ENCODE assay signal across 8 cellular contexts in the genomic region with DNA sequence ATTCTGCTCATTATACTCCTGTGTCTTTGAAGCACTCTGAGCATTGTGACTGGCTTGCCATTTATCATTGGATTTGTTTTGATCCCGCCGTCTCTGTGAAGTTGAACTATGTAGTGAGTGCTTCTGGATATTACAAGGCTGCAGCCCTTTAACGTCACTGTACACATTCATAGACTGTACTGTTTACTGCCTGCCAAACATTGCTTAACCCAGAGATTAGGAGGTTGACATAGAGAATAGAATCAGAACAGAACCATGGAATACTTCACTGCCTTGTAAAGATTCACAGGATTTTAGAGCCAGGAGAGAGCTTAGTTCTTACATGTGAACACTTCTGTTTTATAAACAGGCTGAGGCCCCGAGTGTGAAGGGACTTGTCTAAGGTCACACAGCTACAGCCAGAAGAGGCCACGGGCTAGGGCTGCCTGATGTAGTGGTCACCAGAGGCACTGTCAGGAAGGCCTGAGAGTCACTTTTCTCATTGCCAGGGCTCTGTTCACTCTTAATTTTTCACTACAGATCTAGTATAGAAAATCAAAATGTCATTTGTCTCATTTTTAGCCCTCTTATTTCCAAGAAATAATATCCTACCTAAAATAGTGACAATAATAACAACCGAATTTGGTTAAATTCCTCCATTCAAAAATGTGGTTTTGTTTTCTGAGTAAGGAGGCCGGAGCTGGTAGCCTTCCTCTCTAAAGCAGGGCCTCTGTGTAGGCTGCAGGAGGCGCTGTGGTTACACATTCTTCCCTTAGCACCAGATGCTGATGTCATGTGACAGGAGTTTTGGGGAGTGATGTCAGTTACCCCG.
DNase-seq lines count a peak whose midpoint lies in the region; ATAC-seq and TF ChIP-seq lines count a peak whose summit lies in the region.

No MANE protein-coding gene starts in this region.

- no peaks in the 10 kb centered on the region for H3K9me3 Mint-ChIP-seq in CD4-positive, alpha-beta memory T cell
- no peaks in the 10 kb centered on the region for H3K9me3 Mint-ChIP-seq in neural progenitor cell

- intact Hi-C loops in CD4-positive, alpha-beta memory T cell (cut with micrococcal nuclease), result loop anchor here (1.0 kb wide), 1 partner anchor 54 kb away; no protein-coding TSS in a partner anchor
- intact Hi-C loops in aorta (cut with DNase I), result loop anchor here in 1 of 2 donors (10.0 kb wide), 1 partner anchor 136 kb away; a partner anchor contains a TSS

- no peaks in the 10 kb centered on the region for H3K4me1 ChIP-seq in CD4-positive, alpha-beta memory T cell (ENCODE audit: insufficient read depth, low read length)
- H3K4me1 ChIP-seq in neural progenitor cell (no peaks in the 10 kb centered on the region), aorta (ENCODE audit: control insufficient read depth in 1 of 2, insufficient read depth in 2 of 2, low read length in 2 of 2) (no peaks in the 10 kb centered on the region)

- WGBS in aorta, 2 donors, result 48 to 50% methylated on average over 9 of the region's 9 CpGs

- no peak overlapping the region for H3K4me3 Mint-ChIP-seq in CD4-positive, alpha-beta memory T cell
- no peak overlapping the region for H3K4me3 Mint-ChIP-seq in neural progenitor cell

- peaks cover 87% of the 10 kb centered on the region for H3K36me3 ChIP-seq in CD4-positive, alpha-beta memory T cell (ENCODE audit: insufficient read depth, low read length)
- H3K36me3 ChIP-seq in neural progenitor cell, result peaks cover 17% of the 10 kb centered on the region
- peaks cover 11 to 19% of the 10 kb centered on the region in 2 donors for H3K36me3 ChIP-seq in aorta (ENCODE audit: control insufficient read depth in 1 of 2, insufficient read depth in 2 of 2, low read length in 1 of 2)

- H3K27ac Mint-ChIP-seq in CD4-positive, alpha-beta memory T cell, result peak overlapping the region in 2 of 7 donors; percentile 45 to 71
- H3K27ac Mint-ChIP-seq in neural progenitor cell, result no peak overlapping the region

- no peak overlapping the region for H3K9ac ChIP-seq in neural progenitor cell

- H3K4me1 Mint-ChIP-seq in CD4-positive, alpha-beta memory T cell, result no peaks in the 10 kb centered on the region
- no peaks in the 10 kb centered on the region for H3K4me1 Mint-ChIP-seq in neural progenitor cell

- H2AFZ ChIP-seq in neural progenitor cell (replicated peaks), result no peak overlapping the region

- CTCF ChIA-PET in CD4-positive, alpha-beta memory T cell (lab: Charles Lee; ENCODE audit: partially characterized antibody), result interaction anchor here (1.4 kb wide), 1 partner anchor 55 kb away, joined by 4 read pairs; no protein-coding TSS in a partner anchor

- H3K4me2 ChIP-seq in neural progenitor cell, result no peak overlapping the region

- H3K4me3 ChIP-seq in CD4-positive, alpha-beta memory T cell (ENCODE audit: low read length in 2 of 2), result no peak overlapping the region
- H3K4me3 ChIP-seq in fibroblast of pulmonary artery (replicated peaks; ENCODE audit: low read depth, low read length) (no peak overlapping the region), neural progenitor cell (no peak overlapping the region), aorta (ENCODE audit: low read length in 2 of 2) (no peak overlapping the region)

- no peak overlapping the region for H3K27ac ChIP-seq in CD4-positive, alpha-beta memory T cell (ENCODE audit: low read depth, low read length)
- H3K27ac ChIP-seq in neural progenitor cell (no peak overlapping the region), aorta (ENCODE audit: low read depth in 1 of 2, low read length in 2 of 2) (no peak overlapping the region)

- peak; percentile 94 for TF ChIP-seq CTCF in fibroblast of pulmonary artery (IDR thresholded peaks at IDR 0.05; ENCODE audit: low read length, missing control alignments)
- peak; percentile 97 for TF ChIP-seq CTCF in neural progenitor cell (IDR thresholded peaks at IDR 0.05)

- no peaks in the 10 kb centered on the region for H4K20me1 ChIP-seq in neural progenitor cell (ENCODE audit: low read depth)

- no peaks in the 10 kb centered on the region for H3K27me3 Mint-ChIP-seq in CD4-positive, alpha-beta memory T cell
- no peaks in the 10 kb centered on the region for H3K27me3 Mint-ChIP-seq in neural progenitor cell (ENCODE audit: insufficient read depth, low read depth)

- peak; percentile 64 for ATAC-seq in GM21423 (IDR thresholded peaks at IDR 0.05; ENCODE audit: unreplicated experiment)
- ATAC-seq in aorta (ENCODE audit: low FRiP score), result peak; percentile 75
- ATAC-seq in HG03159 (IDR thresholded peaks at IDR 0.05; ENCODE audit: unreplicated experiment), result no peak

- H3K79me2 ChIP-seq in neural progenitor cell (ENCODE audit: low read depth), result no peaks in the 10 kb centered on the region

- H3K27me3 ChIP-seq in CD4-positive, alpha-beta memory T cell (ENCODE audit: insufficient read depth, low read length), result no peaks in the 10 kb centered on the region
- no peaks in the 10 kb centered on the region for H3K27me3 ChIP-seq in neural progenitor cell
- no peaks in the 10 kb centered on the region for H3K27me3 ChIP-seq in aorta (ENCODE audit: control insufficient read depth in 1 of 2, insufficient read depth in 2 of 2, low read length in 1 of 2)

- H3K9me3 ChIP-seq in CD4-positive, alpha-beta memory T cell (ENCODE audit: control insufficient read depth in 1 of 2, low read length in 2 of 2), result no peaks in the 10 kb centered on the region
- H3K9me3 ChIP-seq in neural progenitor cell (ENCODE audit: low read depth), result no peaks in the 10 kb centered on the region
- no peaks in the 10 kb centered on the region for H3K9me3 ChIP-seq in aorta (ENCODE audit: control insufficient read depth, low read length)

- H3F3A ChIP-seq in neural progenitor cell (ENCODE audit: low read depth), result no peaks in the 10 kb centered on the region

- POLR2A ChIA-PET in CD4-positive, alpha-beta memory T cell (lab: Charles Lee; ENCODE audit: partially characterized antibody), result no interaction called here

- H3K36me3 Mint-ChIP-seq in CD4-positive, alpha-beta memory T cell, result peaks cover 82 to 93% of the 10 kb centered on the region in 2 donors
- peaks cover 12% of the 10 kb centered on the region for H3K36me3 Mint-ChIP-seq in neural progenitor cell

- DNase-seq in CD4-positive, alpha-beta memory T cell, result peak; percentile 26 to 41 (median 38)
- DNase-seq in NCI-H226, result peak; percentile 38
- peak; percentile 5 for DNase-seq in activated T-cell treated with anti-CD3 and anti-CD28 coated beads for 4 hours
- peak; percentile 78 for DNase-seq in fibroblast of pulmonary artery (ENCODE audit: low read depth)
- DNase-seq in neural progenitor cell (ENCODE audit: low spot score), result peak; percentile 78
- DNase-seq in aorta, result peak in 1 of 2 donors; percentile 74
